Comparison of ENCODE assay signal across 9 cellular contexts in the genomic region with DNA sequence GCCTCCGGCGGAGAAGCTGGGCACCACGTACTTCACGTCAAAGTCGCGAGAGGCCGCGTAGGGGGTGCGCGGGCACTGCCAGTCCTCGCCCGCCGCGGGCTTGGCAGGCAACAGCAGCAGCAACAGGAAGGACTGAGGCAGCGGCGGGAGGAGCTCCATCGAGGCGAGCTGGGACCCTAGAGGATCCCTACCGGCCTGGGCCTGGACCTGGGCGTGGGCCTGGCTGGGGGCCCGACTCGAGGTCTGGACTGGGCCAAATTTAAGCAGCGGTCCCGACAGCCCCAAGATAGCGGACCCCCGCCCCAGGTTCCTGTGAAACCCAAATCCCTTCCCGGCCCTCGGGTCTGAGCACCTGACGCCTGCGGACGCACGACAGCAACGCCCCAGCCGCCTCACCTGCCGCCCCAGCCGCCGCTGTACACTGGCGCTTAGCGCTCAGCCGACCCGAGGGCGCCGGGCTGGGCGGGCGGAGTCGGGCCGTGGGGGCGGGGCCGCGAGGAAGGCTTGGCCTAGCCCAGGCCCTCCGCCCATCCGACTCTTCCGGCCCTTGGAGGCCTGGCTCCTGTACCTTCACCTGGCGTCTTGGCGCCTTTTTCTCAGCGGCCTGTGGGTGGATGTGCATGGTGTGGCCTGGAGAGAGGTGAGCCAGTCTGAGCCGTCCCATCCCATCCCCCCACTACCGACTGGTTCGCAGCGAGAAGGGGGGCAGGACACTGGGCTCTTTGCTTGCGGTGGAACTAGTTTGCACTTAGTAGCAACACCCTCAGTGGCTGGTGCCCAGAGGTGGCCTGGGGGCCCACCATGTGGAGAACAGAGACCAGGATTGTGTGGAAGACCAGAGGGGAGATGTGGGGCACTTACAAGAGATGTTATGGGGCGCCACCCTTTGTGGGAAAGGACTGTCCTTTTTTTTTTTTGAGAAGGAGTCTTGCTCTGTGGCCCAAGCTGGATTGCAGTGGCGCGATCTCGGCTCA. TPM values are rescaled to one million over a fixed set of nuclear protein-coding genes. Genes with fewer than 3 reads are reported as not detected.
DNase-seq lines count a peak whose midpoint lies in the region; ATAC-seq, FAIRE-seq and TF ChIP-seq lines count a peak whose summit lies in the region.
"Had no signal": no experiment of that assay in that cellular context is flagged by ENCODE, and none has a peak within 500 bp of the region (broad histone marks: within the 10 kb centered on the region; RNA-seq: fewer than 3 reads in every experiment).

A gene (minus strand): TSS at position 423 of the 974 bp plus-strand sequence. CDS start 264 bp downstream, at position 159.

- TF ChIP-seq CTCF in D721Med (IDR thresholded peaks at IDR 0.05; ENCODE audit: insufficient read depth, missing control alignments) (no peak), GM23338 (conservative IDR thresholded peaks at IDR 0.05; ENCODE audit: low read depth in 2 of 2) (no peak), gastroesophageal sphincter (IDR thresholded peaks at IDR 0.05) (peak in 1 of 4 experiments; percentile 12), vagina (IDR thresholded peaks at IDR 0.05) (no peak)

- peak within 1 kb of the TSS; percentile 92 for H2AFZ ChIP-seq in GM23338

- H3K27ac Mint-ChIP-seq in GM23338 = peak within 1 kb of the TSS; percentile 95

- no peaks in the 10 kb centered on the region for H4K20me1 ChIP-seq in GM23338 (replicated peaks; ENCODE audit: insufficient read depth)

- H3K9me2 ChIP-seq in GM23338 (ENCODE audit: insufficient read depth) = peaks cover 5% of the 10 kb centered on the region; the same call in 1 of the 2 replicates

- peak within 1 kb of the TSS; percentile 70 for H3K4me2 ChIP-seq in GM23338

- H3K9me3 Mint-ChIP-seq in GM23338 = no peaks in the 10 kb centered on the region

- no peaks in the 10 kb centered on the region for H3K27me3 ChIP-seq in GM23338 (ENCODE audit: insufficient read depth)
- H3K27me3 ChIP-seq in gastroesophageal sphincter = no peaks in the 10 kb centered on the region
- H3K27me3 ChIP-seq in rectal smooth muscle tissue (ENCODE audit: control insufficient read depth, insufficient read depth, low read length) = no peaks in the 10 kb centered on the region
- no peaks in the 10 kb centered on the region for H3K27me3 ChIP-seq in vagina

- ATAC-seq in GM23338 = peak; percentile 87
- ATAC-seq in gastroesophageal sphincter = peak; percentile 88
- ATAC-seq in HG03520 (IDR thresholded peaks at IDR 0.05; ENCODE audit: unreplicated experiment) = no peak

- H3K4me1 ChIP-seq in GM23338 (ENCODE audit: insufficient read depth) (peaks cover 25% of the 10 kb centered on the region), gastroesophageal sphincter (peaks cover 0 to 68% (median 11%) of the 10 kb centered on the region in 3 donors), rectal smooth muscle tissue (ENCODE audit: control insufficient read depth, insufficient read depth, low read length) (peaks cover 9% of the 10 kb centered on the region), vagina (peaks cover 66% of the 10 kb centered on the region)

- TF ChIP-seq POLR2A in gastroesophageal sphincter (IDR thresholded peaks at IDR 0.05) (peak in 1 of 2 donors; percentile 8), vagina (IDR thresholded peaks at IDR 0.05) (peak in 1 of 2 donors; percentile 26)

- H3K4me1 Mint-ChIP-seq in GM23338 = peaks cover 33% of the 10 kb centered on the region

- intact Hi-C loops in vagina (cut with DNase I) = no loop called here

- H3K9ac ChIP-seq in rectal smooth muscle tissue (ENCODE audit: low read length) = no peak within 1 kb of the TSS

- WGBS in gastroesophageal sphincter (ENCODE audit: low coverage in 1 of 2), 2 donors = 65 to 100% methylated on average over 1 to 5 of the region's 65 CpGs

- no peaks in the 10 kb centered on the region for H3K79me2 ChIP-seq in GM23338 (replicated peaks; ENCODE audit: insufficient read depth)

- TF ChIP-seq EP300 in gastroesophageal sphincter (IDR thresholded peaks at IDR 0.05) = no peak

- no peaks in the 10 kb centered on the region for H3K36me3 ChIP-seq in GM23338 (ENCODE audit: insufficient read depth)
- H3K36me3 ChIP-seq in gastroesophageal sphincter = peaks cover 0 to 5% of the 10 kb centered on the region in 2 donors
- no peaks in the 10 kb centered on the region for H3K36me3 ChIP-seq in rectal smooth muscle tissue (ENCODE audit: control insufficient read depth, insufficient read depth, low read length)
- H3K36me3 ChIP-seq in vagina = no peaks in the 10 kb centered on the region

- peaks cover 10% of the 10 kb centered on the region for H3F3A ChIP-seq in GM23338 (replicated peaks; ENCODE audit: low read depth)

- H3K9me3 ChIP-seq in gastroesophageal sphincter (no peaks in the 10 kb centered on the region), vagina (no peaks in the 10 kb centered on the region)

- H3K4me3 ChIP-seq in GM23338 (peak within 1 kb of the TSS; percentile 49), gastroesophageal sphincter (peak within 1 kb of the TSS; percentile 17 to 52), rectal smooth muscle tissue (ENCODE audit: low read length) (peak within 1 kb of the TSS; percentile 63), vagina (peak within 1 kb of the TSS; percentile 36 to 40)

- no peak for FAIRE-seq in D721Med (lab: Jason Lieb, UNC)

- H3K27ac ChIP-seq in GM23338 (ENCODE audit: low read depth) = peak within 1 kb of the TSS; percentile 91
- H3K27ac ChIP-seq in gastroesophageal sphincter = peak within 1 kb of the TSS in 3 of 4 donors; percentile 33 to 75 (median 56)
- peak within 1 kb of the TSS; percentile 25 for H3K27ac ChIP-seq in rectal smooth muscle tissue (ENCODE audit: low read depth, low read length)
- H3K27ac ChIP-seq in vagina = peak within 1 kb of the TSS; percentile 73

- peaks cover 20% of the 10 kb centered on the region for H3K27me3 Mint-ChIP-seq in GM23338 (ENCODE audit: insufficient read depth, low read depth, poor library complexity)

- H3K4me3 Mint-ChIP-seq in GM23338 = peak within 1 kb of the TSS; percentile 69

- H3K36me3 Mint-ChIP-seq in GM23338 (ENCODE audit: low read depth) = no peaks in the 10 kb centered on the region

- DNase-seq in D721Med (ENCODE audit: insufficient read length, low spot score) = peak; percentile 11
- DNase-seq in GM23338 (ENCODE audit: low spot score) = peak; percentile 98
- peak; percentile 72 for DNase-seq in NCI-H774 (lab: John Stamatoyannopoulos, UW)
- DNase-seq in activated T-helper 1 cell treated with Interleukin-2 at 50 U/mL for 16 hours (ENCODE audit: low read depth) = peak; percentile 79
- no peak for DNase-seq in vagina (ENCODE audit: extremely low spot score in 2 of 2)

TF ChIP-seq in GM23338, 12 proteins besides CTCF, POLR2A, EP300 and RAD21:
- TF ChIP-seq EZH2 (IDR thresholded peaks at IDR 0.05; ENCODE audit: low read depth, unreplicated experiment) (no peak), NANOG (IDR thresholded peaks at IDR 0.05; ENCODE audit: borderline replicate concordance) (no peak), CREB1 (CRISPR knock-in tag; IDR thresholded peaks at IDR 0.05; ENCODE audit: low read depth) (0 out of 2 replicates have a peak, but pooled peaks have one; percentile 40), POLR2AphosphoS5 (IDR thresholded peaks at IDR 0.05; ENCODE audit: low read depth) (peak; percentile 77), ZNF114 (CRISPR knock-in tag; IDR thresholded peaks at IDR 0.05) (no peak)
- TF ChIP-seq, protein P1, sequence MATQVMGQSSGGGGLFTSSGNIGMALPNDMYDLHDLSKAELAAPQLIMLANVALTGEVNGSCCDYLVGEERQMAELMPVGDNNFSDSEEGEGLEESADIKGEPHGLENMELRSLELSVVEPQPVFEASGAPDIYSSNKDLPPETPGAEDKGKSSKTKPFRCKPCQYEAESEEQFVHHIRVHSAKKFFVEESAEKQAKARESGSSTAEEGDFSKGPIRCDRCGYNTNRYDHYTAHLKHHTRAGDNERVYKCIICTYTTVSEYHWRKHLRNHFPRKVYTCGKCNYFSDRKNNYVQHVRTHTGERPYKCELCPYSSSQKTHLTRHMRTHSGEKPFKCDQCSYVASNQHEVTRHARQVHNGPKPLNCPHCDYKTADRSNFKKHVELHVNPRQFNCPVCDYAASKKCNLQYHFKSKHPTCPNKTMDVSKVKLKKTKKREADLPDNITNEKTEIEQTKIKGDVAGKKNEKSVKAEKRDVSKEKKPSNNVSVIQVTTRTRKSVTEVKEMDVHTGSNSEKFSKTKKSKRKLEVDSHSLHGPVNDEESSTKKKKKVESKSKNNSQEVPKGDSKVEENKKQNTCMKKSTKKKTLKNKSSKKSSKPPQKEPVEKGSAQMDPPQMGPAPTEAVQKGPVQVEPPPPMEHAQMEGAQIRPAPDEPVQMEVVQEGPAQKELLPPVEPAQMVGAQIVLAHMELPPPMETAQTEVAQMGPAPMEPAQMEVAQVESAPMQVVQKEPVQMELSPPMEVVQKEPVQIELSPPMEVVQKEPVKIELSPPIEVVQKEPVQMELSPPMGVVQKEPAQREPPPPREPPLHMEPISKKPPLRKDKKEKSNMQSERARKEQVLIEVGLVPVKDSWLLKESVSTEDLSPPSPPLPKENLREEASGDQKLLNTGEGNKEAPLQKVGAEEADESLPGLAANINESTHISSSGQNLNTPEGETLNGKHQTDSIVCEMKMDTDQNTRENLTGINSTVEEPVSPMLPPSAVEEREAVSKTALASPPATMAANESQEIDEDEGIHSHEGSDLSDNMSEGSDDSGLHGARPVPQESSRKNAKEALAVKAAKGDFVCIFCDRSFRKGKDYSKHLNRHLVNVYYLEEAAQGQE (IDR thresholded peaks at IDR 0.05; ENCODE audit: unreplicated experiment) = no peak
TF ChIP-seq in GM23338: peak in this region for 2.

RNA-seq across cellular contexts. Expression of the gene that starts here (rescaled TPM):
- 3.7 and 4.4 TPM in 2 replicates for total RNA-seq in GM23338 (2014; rRNA removed; shearing (Covaris generic))
- 1.8 and 3.9 TPM in 2 replicates for polyA plus RNA-seq in GM23338 (2016; fragmentation: Nextera tagmentation; extraction: Ambion mirVana)
- total RNA-seq in gastroesophageal sphincter (1 to 10 TPM; 1.2 to 5.9 (median 2.0) TPM), vagina (38.1 TPM)
- total RNA-seq: LHCN-M2 had no signal

Comparison
In these comparisons a context has a peak if more than half of its experiments do, and no peak if none do; other contexts are left out.
1. DNase-seq: peak in D721Med (single experiment), GM23338 (single experiment), NCI-H774 (single experiment) and activated T-helper 1 cell treated with Interleukin-2 at 50 U/mL for 16 hours (single experiment); none in vagina (0 of 2).
2. H3K27ac ChIP-seq: peak in every context shown above with its lines; median percentile 91 in GM23338; 73 in vagina; 56 in gastroesophageal sphincter; 25 in rectal smooth muscle tissue.
3. Peak in every context shown above with its lines, with median percentiles within 50 percentile points of each other: H3K4me3 ChIP-seq.